ENCODE assay signal across 1 cellular context in genomic region chr2:8438476-8438875, GRCh38.
TF ChIP-seq lines count a peak whose summit lies in the region.

No MANE protein-coding gene starts in this region.

TF ChIP-seq in WTC11, 78 proteins besides CTCF, POLR2A, EP300 and RAD21 (continued from another document):
- no peak for TF ChIP-seq KAT7 (CRISPR knock-in tag; IDR thresholded peaks at IDR 0.05; ENCODE audit: borderline replicate concordance)
- no peak for TF ChIP-seq EMX1 (CRISPR knock-in tag; IDR thresholded peaks at IDR 0.05)
